1 cellular context compared by ENCODE assay signal in the genomic region with DNA sequence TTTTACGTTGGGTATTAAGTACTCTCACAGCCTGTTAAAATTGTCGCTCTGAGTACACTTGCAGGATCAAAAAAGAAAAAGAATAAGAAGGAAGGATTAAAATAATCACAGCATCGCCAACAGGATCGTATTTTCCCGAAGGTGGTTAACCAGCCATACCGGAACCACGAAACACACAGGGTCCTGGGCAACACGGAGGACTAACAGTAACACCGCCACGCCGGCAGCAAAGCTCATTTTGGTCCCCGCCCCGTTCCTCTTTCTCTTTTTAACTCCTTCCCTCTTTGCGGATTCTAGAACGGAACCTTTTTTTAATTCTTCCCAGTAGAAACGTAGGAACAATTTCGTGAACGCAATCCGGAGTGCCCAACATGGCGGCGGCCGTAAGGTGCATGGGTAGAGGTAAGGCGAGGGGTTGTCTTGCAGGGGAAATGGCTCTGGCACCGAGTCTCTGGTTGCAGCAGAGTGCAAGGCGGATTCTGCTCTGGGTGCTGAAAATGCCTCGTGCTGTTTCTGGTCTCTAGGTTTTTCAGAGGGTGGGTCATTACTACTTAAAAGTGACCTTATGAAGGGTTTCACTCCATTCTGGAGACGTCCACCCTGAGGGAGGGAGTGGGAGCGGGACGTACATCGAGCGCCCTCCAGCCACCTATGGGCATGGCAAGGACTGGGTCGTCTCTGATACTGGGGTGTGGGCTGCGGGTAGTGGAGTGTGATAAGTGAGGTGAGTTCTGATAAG.
TF ChIP-seq lines count a peak whose summit lies in the region.

A gene (plus strand): TSS at position 353 of the 739 bp plus-strand sequence. CDS start 19 bp downstream, at position 372.

TF ChIP-seq in K562, 482 proteins besides CTCF, POLR2A, EP300 and RAD21 (continued from another document and continues in another):
- TF ChIP-seq, protein P1, sequence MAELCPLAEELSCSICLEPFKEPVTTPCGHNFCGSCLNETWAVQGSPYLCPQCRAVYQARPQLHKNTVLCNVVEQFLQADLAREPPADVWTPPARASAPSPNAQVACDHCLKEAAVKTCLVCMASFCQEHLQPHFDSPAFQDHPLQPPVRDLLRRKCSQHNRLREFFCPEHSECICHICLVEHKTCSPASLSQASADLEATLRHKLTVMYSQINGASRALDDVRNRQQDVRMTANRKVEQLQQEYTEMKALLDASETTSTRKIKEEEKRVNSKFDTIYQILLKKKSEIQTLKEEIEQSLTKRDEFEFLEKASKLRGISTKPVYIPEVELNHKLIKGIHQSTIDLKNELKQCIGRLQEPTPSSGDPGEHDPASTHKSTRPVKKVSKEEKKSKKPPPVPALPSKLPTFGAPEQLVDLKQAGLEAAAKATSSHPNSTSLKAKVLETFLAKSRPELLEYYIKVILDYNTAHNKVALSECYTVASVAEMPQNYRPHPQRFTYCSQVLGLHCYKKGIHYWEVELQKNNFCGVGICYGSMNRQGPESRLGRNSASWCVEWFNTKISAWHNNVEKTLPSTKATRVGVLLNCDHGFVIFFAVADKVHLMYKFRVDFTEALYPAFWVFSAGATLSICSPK (IDR thresholded peaks at IDR 0.05; ENCODE audit: borderline replicate concordance), result no peak
- TF ChIP-seq, protein P2, sequence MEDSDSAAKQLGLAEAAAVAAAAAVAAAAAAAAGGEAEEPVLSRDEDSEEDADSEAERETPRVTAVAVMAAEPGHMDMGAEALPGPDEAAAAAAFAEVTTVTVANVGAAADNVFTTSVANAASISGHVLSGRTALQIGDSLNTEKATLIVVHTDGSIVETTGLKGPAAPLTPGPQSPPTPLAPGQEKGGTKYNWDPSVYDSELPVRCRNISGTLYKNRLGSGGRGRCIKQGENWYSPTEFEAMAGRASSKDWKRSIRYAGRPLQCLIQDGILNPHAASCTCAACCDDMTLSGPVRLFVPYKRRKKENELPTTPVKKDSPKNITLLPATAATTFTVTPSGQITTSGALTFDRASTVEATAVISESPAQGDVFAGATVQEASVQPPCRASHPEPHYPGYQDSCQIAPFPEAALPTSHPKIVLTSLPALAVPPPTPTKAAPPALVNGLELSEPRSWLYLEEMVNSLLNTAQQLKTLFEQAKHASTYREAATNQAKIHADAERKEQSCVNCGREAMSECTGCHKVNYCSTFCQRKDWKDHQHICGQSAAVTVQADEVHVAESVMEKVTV (CRISPR knock-in tag; IDR thresholded peaks at IDR 0.05), result 0 out of 2 replicates have a peak, but pooled peaks have one; percentile 2
- TF ChIP-seq ZNF644 (tag; IDR thresholded peaks at IDR 0.05; ENCODE audit: low read depth) (no peak; the same call in 1 of the 2 replicates), CSDE1 (IDR thresholded peaks at IDR 0.05) (peak in 1 of 2 experiments; percentile 73; a peak in 2 of 4 replicates), ZNF124 (CRISPR knock-in tag; IDR thresholded peaks at IDR 0.05) (no peak), ZSCAN32 (CRISPR knock-in tag; IDR thresholded peaks at IDR 0.05) (no peak), PHF8 (IDR thresholded peaks at IDR 0.05; ENCODE audit: borderline replicate concordance, low read length) (peak; percentile 95), NBN (IDR thresholded peaks at IDR 0.05; ENCODE audit: low read depth) (peak; percentile 88), SMC3 (conservative IDR thresholded peaks at IDR 0.05; ENCODE audit: insufficient read depth, low read depth, low read length) (no peak), FOXJ2 (tag; IDR thresholded peaks at IDR 0.05) (peak; percentile 59; the same call in 1 of the 2 replicates), ZNF253 (CRISPR knock-in tag; conservative IDR thresholded peaks at IDR 0.05) (no peak), NONO (IDR thresholded peaks at IDR 0.05; ENCODE audit: low read depth in 2 of 2, low read length in 1 of 2) (no peak), DACH1 (IDR thresholded peaks at IDR 0.05; ENCODE audit: partially characterized antibody) (no peak), ZSCAN29 (IDR thresholded peaks at IDR 0.05) (0 out of 2 replicates have a peak, but pooled peaks have one; percentile 21), SP2 (IDR thresholded peaks at IDR 0.05; ENCODE audit: extremely low read depth, low read depth, low read length, poor library complexity, severe bottlenecking) (no peak), ZNF717 (CRISPR knock-in tag; IDR thresholded peaks at IDR 0.05) (no peak), MTA1 (IDR thresholded peaks at IDR 0.05; ENCODE audit: borderline replicate concordance) (no peak), ILF3 (IDR thresholded peaks at IDR 0.05; ENCODE audit: borderline replicate concordance) (no peak), YY1 (IDR thresholded peaks at IDR 0.05; ENCODE audit: borderline replicate concordance in 1 of 3, control insufficient read depth in 1 of 3, extremely low read depth in 1 of 3, insufficient read depth in 3 of 3, insufficient read length in 1 of 3, insufficient replicate concordance in 2 of 3, low read depth in 1 of 3, low read length in 2 of 3) (peak; percentile 93 to 99 (median 97)), KLF1 (tag; IDR thresholded peaks at IDR 0.05) (peak; percentile 61), ZNF197 (CRISPR knock-in tag; IDR thresholded peaks at IDR 0.05; ENCODE audit: low read depth) (peak; percentile 80; the same call in 1 of the 2 replicates), MECOM (CRISPR knock-in tag; IDR thresholded peaks at IDR 0.05) (no peak), FOS (IDR thresholded peaks at IDR 0.05; ENCODE audit: extremely low read depth, insufficient read length) (no peak)
- TF ChIP-seq, protein P3, sequence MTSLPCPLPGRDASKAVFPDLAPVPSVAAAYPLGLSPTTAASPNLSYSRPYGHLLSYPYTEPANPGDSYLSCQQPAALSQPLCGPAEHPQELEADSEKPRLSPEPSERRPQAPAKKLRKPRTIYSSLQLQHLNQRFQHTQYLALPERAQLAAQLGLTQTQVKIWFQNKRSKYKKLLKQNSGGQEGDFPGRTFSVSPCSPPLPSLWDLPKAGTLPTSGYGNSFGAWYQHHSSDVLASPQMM (CRISPR knock-in tag; IDR thresholded peaks at IDR 0.05), result no peak
- TF ChIP-seq, protein P4, sequence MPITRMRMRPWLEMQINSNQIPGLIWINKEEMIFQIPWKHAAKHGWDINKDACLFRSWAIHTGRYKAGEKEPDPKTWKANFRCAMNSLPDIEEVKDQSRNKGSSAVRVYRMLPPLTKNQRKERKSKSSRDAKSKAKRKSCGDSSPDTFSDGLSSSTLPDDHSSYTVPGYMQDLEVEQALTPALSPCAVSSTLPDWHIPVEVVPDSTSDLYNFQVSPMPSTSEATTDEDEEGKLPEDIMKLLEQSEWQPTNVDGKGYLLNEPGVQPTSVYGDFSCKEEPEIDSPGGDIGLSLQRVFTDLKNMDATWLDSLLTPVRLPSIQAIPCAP (CRISPR knock-in tag; IDR thresholded peaks at IDR 0.05; ENCODE audit: borderline replicate concordance), result no peak
- TF ChIP-seq, protein P5, sequence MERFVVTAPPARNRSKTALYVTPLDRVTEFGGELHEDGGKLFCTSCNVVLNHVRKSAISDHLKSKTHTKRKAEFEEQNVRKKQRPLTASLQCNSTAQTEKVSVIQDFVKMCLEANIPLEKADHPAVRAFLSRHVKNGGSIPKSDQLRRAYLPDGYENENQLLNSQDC (CRISPR knock-in tag; IDR thresholded peaks at IDR 0.05), result no peak
- TF ChIP-seq, protein P6, sequence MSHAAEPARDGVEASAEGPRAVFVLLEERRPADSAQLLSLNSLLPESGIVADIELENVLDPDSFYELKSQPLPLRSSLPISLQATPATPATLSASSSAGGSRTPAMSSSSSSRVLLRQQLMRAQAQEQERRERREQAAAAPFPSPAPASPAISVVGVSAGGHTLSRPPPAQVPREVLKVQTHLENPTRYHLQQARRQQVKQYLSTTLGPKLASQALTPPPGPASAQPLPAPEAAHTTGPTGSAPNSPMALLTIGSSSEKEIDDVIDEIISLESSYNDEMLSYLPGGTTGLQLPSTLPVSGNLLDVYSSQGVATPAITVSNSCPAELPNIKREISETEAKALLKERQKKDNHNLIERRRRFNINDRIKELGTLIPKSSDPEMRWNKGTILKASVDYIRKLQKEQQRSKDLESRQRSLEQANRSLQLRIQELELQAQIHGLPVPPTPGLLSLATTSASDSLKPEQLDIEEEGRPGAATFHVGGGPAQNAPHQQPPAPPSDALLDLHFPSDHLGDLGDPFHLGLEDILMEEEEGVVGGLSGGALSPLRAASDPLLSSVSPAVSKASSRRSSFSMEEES (CRISPR knock-in tag; IDR thresholded peaks at IDR 0.05), result no peak
- TF ChIP-seq, protein P7, sequence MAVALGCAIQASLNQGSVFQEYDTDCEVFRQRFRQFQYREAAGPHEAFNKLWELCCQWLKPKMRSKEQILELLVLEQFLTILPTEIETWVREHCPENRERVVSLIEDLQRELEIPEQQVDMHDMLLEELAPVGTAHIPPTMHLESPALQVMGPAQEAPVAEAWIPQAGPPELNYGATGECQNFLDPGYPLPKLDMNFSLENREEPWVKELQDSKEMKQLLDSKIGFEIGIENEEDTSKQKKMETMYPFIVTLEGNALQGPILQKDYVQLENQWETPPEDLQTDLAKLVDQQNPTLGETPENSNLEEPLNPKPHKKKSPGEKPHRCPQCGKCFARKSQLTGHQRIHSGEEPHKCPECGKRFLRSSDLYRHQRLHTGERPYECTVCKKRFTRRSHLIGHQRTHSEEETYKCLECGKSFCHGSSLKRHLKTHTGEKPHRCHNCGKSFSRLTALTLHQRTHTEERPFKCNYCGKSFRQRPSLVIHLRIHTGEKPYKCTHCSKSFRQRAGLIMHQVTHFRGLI (CRISPR knock-in tag; IDR thresholded peaks at IDR 0.05), result no peak
- TF ChIP-seq, protein P8, sequence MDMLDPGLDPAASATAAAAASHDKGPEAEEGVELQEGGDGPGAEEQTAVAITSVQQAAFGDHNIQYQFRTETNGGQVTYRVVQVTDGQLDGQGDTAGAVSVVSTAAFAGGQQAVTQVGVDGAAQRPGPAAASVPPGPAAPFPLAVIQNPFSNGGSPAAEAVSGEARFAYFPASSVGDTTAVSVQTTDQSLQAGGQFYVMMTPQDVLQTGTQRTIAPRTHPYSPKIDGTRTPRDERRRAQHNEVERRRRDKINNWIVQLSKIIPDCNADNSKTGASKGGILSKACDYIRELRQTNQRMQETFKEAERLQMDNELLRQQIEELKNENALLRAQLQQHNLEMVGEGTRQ (CRISPR knock-in tag; IDR thresholded peaks at IDR 0.05), result no peak
- TF ChIP-seq, protein P9, sequence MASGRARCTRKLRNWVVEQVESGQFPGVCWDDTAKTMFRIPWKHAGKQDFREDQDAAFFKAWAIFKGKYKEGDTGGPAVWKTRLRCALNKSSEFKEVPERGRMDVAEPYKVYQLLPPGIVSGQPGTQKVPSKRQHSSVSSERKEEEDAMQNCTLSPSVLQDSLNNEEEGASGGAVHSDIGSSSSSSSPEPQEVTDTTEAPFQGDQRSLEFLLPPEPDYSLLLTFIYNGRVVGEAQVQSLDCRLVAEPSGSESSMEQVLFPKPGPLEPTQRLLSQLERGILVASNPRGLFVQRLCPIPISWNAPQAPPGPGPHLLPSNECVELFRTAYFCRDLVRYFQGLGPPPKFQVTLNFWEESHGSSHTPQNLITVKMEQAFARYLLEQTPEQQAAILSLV (tag; IDR thresholded peaks at IDR 0.05), result no peak
- TF ChIP-seq, protein P10, sequence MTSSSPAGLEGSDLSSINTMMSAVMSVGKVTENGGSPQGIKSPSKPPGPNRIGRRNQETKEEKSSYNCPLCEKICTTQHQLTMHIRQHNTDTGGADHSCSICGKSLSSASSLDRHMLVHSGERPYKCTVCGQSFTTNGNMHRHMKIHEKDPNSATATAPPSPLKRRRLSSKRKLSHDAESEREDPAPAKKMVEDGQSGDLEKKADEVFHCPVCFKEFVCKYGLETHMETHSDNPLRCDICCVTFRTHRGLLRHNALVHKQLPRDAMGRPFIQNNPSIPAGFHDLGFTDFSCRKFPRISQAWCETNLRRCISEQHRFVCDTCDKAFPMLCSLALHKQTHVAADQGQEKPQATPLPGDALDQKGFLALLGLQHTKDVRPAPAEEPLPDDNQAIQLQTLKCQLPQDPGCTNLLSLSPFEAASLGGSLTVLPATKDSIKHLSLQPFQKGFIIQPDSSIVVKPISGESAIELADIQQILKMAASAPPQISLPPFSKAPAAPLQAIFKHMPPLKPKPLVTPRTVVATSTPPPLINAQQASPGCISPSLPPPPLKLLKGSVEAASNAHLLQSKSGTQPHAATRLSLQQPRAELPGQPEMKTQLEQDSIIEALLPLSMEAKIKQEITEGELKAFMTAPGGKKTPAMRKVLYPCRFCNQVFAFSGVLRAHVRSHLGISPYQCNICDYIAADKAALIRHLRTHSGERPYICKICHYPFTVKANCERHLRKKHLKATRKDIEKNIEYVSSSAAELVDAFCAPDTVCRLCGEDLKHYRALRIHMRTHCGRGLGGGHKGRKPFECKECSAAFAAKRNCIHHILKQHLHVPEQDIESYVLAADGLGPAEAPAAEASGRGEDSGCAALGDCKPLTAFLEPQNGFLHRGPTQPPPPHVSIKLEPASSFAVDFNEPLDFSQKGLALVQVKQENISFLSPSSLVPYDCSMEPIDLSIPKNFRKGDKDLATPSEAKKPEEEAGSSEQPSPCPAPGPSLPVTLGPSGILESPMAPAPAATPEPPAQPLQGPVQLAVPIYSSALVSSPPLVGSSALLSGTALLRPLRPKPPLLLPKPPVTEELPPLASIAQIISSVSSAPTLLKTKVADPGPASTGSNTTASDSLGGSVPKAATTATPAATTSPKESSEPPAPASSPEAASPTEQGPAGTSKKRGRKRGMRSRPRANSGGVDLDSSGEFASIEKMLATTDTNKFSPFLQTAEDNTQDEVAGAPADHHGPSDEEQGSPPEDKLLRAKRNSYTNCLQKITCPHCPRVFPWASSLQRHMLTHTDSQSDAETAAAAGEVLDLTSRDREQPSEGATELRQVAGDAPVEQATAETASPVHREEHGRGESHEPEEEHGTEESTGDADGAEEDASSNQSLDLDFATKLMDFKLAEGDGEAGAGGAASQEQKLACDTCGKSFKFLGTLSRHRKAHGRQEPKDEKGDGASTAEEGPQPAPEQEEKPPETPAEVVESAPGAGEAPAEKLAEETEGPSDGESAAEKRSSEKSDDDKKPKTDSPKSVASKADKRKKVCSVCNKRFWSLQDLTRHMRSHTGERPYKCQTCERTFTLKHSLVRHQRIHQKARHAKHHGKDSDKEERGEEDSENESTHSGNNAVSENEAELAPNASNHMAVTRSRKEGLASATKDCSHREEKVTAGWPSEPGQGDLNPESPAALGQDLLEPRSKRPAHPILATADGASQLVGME (CRISPR knock-in tag; IDR thresholded peaks at IDR 0.05), result no peak
- TF ChIP-seq, protein P11, sequence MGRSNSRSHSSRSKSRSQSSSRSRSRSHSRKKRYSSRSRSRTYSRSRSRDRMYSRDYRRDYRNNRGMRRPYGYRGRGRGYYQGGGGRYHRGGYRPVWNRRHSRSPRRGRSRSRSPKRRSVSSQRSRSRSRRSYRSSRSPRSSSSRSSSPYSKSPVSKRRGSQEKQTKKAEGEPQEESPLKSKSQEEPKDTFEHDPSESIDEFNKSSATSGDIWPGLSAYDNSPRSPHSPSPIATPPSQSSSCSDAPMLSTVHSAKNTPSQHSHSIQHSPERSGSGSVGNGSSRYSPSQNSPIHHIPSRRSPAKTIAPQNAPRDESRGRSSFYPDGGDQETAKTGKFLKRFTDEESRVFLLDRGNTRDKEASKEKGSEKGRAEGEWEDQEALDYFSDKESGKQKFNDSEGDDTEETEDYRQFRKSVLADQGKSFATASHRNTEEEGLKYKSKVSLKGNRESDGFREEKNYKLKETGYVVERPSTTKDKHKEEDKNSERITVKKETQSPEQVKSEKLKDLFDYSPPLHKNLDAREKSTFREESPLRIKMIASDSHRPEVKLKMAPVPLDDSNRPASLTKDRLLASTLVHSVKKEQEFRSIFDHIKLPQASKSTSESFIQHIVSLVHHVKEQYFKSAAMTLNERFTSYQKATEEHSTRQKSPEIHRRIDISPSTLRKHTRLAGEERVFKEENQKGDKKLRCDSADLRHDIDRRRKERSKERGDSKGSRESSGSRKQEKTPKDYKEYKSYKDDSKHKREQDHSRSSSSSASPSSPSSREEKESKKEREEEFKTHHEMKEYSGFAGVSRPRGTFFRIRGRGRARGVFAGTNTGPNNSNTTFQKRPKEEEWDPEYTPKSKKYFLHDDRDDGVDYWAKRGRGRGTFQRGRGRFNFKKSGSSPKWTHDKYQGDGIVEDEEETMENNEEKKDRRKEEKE (IDR thresholded peaks at IDR 0.05; ENCODE audit: borderline replicate concordance in 1 of 2, control insufficient read depth in 1 of 2, low read depth in 2 of 2, low read length in 1 of 2), result peak in 1 of 2 experiments; percentile 97; a peak in 2 of 4 replicates
